Comparison of ENCODE assay signal across 18 cellular contexts in the genomic region with DNA sequence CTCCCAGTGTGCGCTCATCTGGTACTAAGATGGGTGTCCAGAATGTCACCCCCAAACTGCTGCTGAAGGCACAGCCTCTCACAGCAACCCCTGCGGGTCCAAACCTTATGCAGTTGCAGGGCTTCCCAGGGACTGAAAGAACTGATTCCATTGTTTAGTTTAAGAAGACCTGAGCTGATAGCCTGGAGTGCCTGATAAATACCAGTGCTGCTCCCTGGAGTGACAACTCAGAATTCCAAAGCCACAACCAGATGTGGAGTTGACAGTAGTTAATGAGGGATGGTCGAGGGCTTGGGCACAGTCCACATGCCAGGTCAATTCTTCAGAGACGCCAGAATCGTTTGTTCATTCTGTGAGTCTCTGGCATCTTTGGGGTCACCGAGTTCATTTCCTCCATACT.
DNase-seq lines count a peak whose midpoint lies in the region; ATAC-seq and TF ChIP-seq lines count a peak whose summit lies in the region.
"Had no signal": no experiment of that assay in that cellular context is flagged by ENCODE, and none has a peak within 500 bp of the region (broad histone marks: within the 10 kb centered on the region; RNA-seq: fewer than 3 reads in every experiment).

No MANE protein-coding gene starts in this region.

- TF ChIP-seq CTCF in GM23338 (conservative IDR thresholded peaks at IDR 0.05; ENCODE audit: low read depth in 2 of 2), result no peak

- H3K9me3 Mint-ChIP-seq in GM23338, result no peaks in the 10 kb centered on the region

- no peaks in the 10 kb centered on the region for H4K20me1 ChIP-seq in GM23338 (replicated peaks; ENCODE audit: insufficient read depth)

- H3K9me3 ChIP-seq in iPS-20b (ENCODE audit: insufficient read depth, low read depth, low read length), result no peaks in the 10 kb centered on the region
- no peaks in the 10 kb centered on the region for H3K9me3 ChIP-seq in trophoblast cell (ENCODE audit: insufficient read depth, low read depth, low read length)

- peaks cover 5% of the 10 kb centered on the region for H3K27me3 Mint-ChIP-seq in GM23338 (ENCODE audit: insufficient read depth, low read depth, poor library complexity)

- peak; percentile 69 for DNase-seq in GM23338 (ENCODE audit: low spot score)
- peak; percentile 7 for DNase-seq in RPMI7951 (ENCODE audit: low read depth)
- DNase-seq in trophoblast cell, result no peak
- DNase-seq in NCI-H345 treated with DMSO at 0.1 percent for 48 hours (lab: John Stamatoyannopoulos, UW; ENCODE audit: unreplicated experiment), result no peak
- DNase-seq in 8988T, result no peak
- no peak for DNase-seq in NCI-H226
- DNase-seq: COR-L47, DMS 273 treated with DMSO at 0.1 percent for 48 hours, DND-41, NCI-H1092 treated with DMSO at 0.1 percent for 48 hours, NCI-H2081, NCI-H524 treated with DMSO at 0.1 percent for 48 hours, PC-3, SIG-M5 had no signal

- no peaks in the 10 kb centered on the region for H3K36me3 Mint-ChIP-seq in GM23338 (ENCODE audit: low read depth)

- H3K9me2 ChIP-seq in GM23338 (ENCODE audit: insufficient read depth), result 0 out of 2 replicates have a peak, but pooled peaks cover 4% of the 10 kb centered on the region

- H2AFZ ChIP-seq in GM23338 (no peak overlapping the region), trophoblast cell (ENCODE audit: insufficient read depth, low read length, poor library complexity) (no peak overlapping the region)

- H3K79me2 ChIP-seq in GM23338 (replicated peaks; ENCODE audit: insufficient read depth) (no peaks in the 10 kb centered on the region), trophoblast cell (ENCODE audit: control insufficient read depth, insufficient read depth, low read length, poor library complexity) (no peaks in the 10 kb centered on the region)

- H3K4me3 ChIP-seq in GM23338, result no peak overlapping the region
- H3K4me3 ChIP-seq in iPS-20b (ENCODE audit: low read length), result 0 out of 2 replicates have a peak overlapping the region, but pooled peaks have one; percentile 15
- no peak overlapping the region for H3K4me3 ChIP-seq in trophoblast cell (ENCODE audit: low read depth, low read length)
- H3K4me3 ChIP-seq: K562 had no signal

- H3K4ac ChIP-seq in trophoblast cell (ENCODE audit: low read depth, low read length), result no peak overlapping the region

- H3K4me1 Mint-ChIP-seq in GM23338, result peaks cover 17% of the 10 kb centered on the region

- WGBS in trophoblast cell (ENCODE audit: extremely low coverage, insufficient coverage, insufficient read length), result no CpG with 5 or more reads among the region's 6 CpGs

- no peak overlapping the region for H3K23ac ChIP-seq in trophoblast cell (ENCODE audit: low read length)

- H3K4me1 ChIP-seq in GM23338 (ENCODE audit: insufficient read depth) (peaks cover 8% of the 10 kb centered on the region; the same call in 1 of the 2 replicates), iPS-20b (ENCODE audit: insufficient read depth, low read length) (peaks cover 15% of the 10 kb centered on the region; the same call in 1 of the 2 replicates), trophoblast cell (ENCODE audit: control insufficient read depth in 1 of 2, insufficient read depth in 2 of 2, low read length in 2 of 2) (peaks cover 25 to 29% of the 10 kb centered on the region in 2 experiments)

- no peaks in the 10 kb centered on the region for H3K27me3 ChIP-seq in GM23338 (ENCODE audit: insufficient read depth)
- no peaks in the 10 kb centered on the region for H3K27me3 ChIP-seq in iPS-20b (ENCODE audit: insufficient read depth, low read length)
- H3K27me3 ChIP-seq in trophoblast cell (ENCODE audit: insufficient read depth, low read length), result no peaks in the 10 kb centered on the region

- peak overlapping the region; percentile 35 for H2BK12ac ChIP-seq in trophoblast cell (ENCODE audit: low read length)

- H3K36me3 ChIP-seq in GM23338 (ENCODE audit: insufficient read depth) (no peaks in the 10 kb centered on the region), iPS-20b (ENCODE audit: insufficient read depth, low read depth, low read length) (no peaks in the 10 kb centered on the region), trophoblast cell (ENCODE audit: control insufficient read depth in 1 of 2, insufficient read depth in 2 of 2, low read length in 2 of 2) (no peaks in the 10 kb centered on the region)

- peak overlapping the region; percentile 23 for H2BK5ac ChIP-seq in trophoblast cell (ENCODE audit: low read depth, low read length, poor library complexity)

- no peak overlapping the region for H4K91ac ChIP-seq in trophoblast cell (ENCODE audit: low read depth, low read length)

- H2BK120ac ChIP-seq in trophoblast cell (ENCODE audit: insufficient read depth, low read length, poor library complexity), result no peak overlapping the region

- H3K14ac ChIP-seq in trophoblast cell (ENCODE audit: low read length), result no peak overlapping the region

- no peaks in the 10 kb centered on the region for H3F3A ChIP-seq in GM23338 (replicated peaks; ENCODE audit: low read depth)

- H3K18ac ChIP-seq in trophoblast cell (ENCODE audit: low read length), result no peak overlapping the region

- peaks cover 10% of the 10 kb centered on the region for H3K79me1 ChIP-seq in trophoblast cell (ENCODE audit: low read length)

- H3K27ac ChIP-seq in GM23338 (ENCODE audit: low read depth) (no peak overlapping the region), iPS-20b (ENCODE audit: low read length) (no peak overlapping the region), trophoblast cell (ENCODE audit: low read depth, low read length) (peak overlapping the region; percentile 59)
- H3K27ac ChIP-seq: C4-2B, RWPE1 had no signal

- no peak overlapping the region for H3K9ac ChIP-seq in iPS-20b (ENCODE audit: low read depth, low read length)
- H3K9ac ChIP-seq in trophoblast cell (ENCODE audit: low read length), result no peak overlapping the region

- ATAC-seq in GM23338, result peak; percentile 97
- ATAC-seq: K562, PC-3 had no signal

- H3K4me3 Mint-ChIP-seq in GM23338, result 0 out of 3 replicates have a peak overlapping the region, but pooled peaks have one; percentile 7

- H3K27ac Mint-ChIP-seq in GM23338, result no peak overlapping the region

- H4K8ac ChIP-seq in trophoblast cell (ENCODE audit: low read depth, low read length), result no peak overlapping the region

- H4K12ac ChIP-seq in trophoblast cell (ENCODE audit: low read depth, low read length), result no peak overlapping the region

- no peak overlapping the region for H2AK5ac ChIP-seq in trophoblast cell (ENCODE audit: low read length)

- H3K4me2 ChIP-seq in GM23338, result no peak overlapping the region
- no peak overlapping the region for H3K4me2 ChIP-seq in trophoblast cell (ENCODE audit: low read length)

TF ChIP-seq in GM23338, 12 proteins besides CTCF, POLR2A, EP300 and RAD21 (continues in another document):
- TF ChIP-seq, protein P1, sequence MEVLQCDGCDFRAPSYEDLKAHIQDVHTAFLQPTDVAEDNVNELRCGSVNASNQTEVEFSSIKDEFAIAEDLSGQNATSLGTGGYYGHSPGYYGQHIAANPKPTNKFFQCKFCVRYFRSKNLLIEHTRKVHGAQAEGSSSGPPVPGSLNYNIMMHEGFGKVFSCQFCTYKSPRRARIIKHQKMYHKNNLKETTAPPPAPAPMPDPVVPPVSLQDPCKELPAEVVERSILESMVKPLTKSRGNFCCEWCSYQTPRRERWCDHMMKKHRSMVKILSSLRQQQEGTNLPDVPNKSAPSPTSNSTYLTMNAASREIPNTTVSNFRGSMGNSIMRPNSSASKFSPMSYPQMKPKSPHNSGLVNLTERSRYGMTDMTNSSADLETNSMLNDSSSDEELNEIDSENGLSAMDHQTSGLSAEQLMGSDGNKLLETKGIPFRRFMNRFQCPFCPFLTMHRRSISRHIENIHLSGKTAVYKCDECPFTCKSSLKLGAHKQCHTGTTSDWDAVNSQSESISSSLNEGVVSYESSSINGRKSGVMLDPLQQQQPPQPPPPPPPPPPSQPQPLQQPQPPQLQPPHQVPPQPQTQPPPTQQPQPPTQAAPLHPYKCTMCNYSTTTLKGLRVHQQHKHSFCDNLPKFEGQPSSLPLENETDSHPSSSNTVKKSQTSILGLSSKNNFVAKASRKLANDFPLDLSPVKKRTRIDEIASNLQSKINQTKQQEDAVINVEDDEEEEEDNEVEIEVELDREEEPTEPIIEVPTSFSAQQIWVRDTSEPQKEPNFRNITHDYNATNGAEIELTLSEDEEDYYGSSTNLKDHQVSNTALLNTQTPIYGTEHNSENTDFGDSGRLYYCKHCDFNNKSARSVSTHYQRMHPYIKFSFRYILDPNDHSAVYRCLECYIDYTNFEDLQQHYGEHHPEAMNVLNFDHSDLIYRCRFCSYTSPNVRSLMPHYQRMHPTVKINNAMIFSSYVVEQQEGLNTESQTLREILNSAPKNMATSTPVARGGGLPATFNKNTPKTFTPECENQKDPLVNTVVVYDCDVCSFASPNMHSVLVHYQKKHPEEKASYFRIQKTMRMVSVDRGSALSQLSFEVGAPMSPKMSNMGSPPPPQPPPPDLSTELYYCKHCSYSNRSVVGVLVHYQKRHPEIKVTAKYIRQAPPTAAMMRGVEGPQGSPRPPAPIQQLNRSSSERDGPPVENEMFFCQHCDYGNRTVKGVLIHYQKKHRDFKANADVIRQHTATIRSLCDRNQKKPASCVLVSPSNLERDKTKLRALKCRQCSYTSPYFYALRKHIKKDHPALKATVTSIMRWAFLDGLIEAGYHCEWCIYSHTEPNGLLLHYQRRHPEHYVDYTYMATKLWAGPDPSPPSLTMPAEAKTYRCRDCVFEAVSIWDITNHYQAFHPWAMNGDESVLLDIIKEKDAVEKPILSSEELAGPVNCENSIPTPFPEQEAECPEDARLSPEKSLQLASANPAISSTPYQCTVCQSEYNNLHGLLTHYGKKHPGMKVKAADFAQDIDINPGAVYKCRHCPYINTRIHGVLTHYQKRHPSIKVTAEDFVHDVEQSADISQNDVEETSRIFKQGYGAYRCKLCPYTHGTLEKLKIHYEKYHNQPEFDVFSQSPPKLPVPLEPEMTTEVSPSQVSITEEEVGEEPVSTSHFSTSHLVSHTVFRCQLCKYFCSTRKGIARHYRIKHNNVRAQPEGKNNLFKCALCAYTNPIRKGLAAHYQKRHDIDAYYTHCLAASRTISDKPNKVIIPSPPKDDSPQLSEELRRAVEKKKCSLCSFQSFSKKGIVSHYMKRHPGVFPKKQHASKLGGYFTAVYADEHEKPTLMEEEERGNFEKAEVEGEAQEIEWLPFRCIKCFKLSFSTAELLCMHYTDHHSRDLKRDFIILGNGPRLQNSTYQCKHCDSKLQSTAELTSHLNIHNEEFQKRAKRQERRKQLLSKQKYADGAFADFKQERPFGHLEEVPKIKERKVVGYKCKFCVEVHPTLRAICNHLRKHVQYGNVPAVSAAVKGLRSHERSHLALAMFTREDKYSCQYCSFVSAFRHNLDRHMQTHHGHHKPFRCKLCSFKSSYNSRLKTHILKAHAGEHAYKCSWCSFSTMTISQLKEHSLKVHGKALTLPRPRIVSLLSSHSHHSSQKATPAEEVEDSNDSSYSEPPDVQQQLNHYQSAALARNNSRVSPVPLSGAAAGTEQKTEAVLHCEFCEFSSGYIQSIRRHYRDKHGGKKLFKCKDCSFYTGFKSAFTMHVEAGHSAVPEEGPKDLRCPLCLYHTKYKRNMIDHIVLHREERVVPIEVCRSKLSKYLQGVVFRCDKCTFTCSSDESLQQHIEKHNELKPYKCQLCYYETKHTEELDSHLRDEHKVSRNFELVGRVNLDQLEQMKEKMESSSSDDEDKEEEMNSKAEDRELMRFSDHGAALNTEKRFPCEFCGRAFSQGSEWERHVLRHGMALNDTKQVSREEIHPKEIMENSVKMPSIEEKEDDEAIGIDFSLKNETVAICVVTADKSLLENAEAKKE (CRISPR knock-in tag; IDR thresholded peaks at IDR 0.05), result peak; percentile 77

Comparison
In these comparisons a context has a peak if more than half of its experiments do, and no peak if none do; other contexts are left out.
1. DNase-seq: peak in GM23338 (single experiment) and RPMI7951 (single experiment); none in trophoblast cell (0 of 2), NCI-H345 treated with DMSO at 0.1 percent for 48 hours (single experiment), 8988T (single experiment) and NCI-H226 (single experiment).